40 cellular contexts compared by ENCODE assay signal in genomic region chr2:42448163-42448562, GRCh38. TPM values are rescaled to one million over a fixed set of nuclear protein-coding genes. Genes with fewer than 3 reads are reported as not detected.
"Had no signal": no experiment of that assay in that cellular context is flagged by ENCODE, and none has a peak within 500 bp of the region (broad histone marks: within the 10 kb centered on the region; RNA-seq: fewer than 3 reads in every experiment).

No MANE protein-coding gene starts in this region.

- DNase-seq: activated B cell treated with CpG ODN at 0.5 μM for 24 hours; activated CD4-positive, alpha-beta memory T cell treated with anti-CD3 and anti-CD28 coated beads for 36 hours; activated CD4-positive, alpha-beta T cell treated with anti-CD3 and anti-CD28 coated beads for 4 hours; activated CD4-positive, alpha-beta T cell treated with anti-CD3 and anti-CD28 coated beads, Interleukin-2, amount 10 ng/mL, durations not matched to agents 24 days and 14 days; activated CD4-positive, alpha-beta T cell treated with anti-CD3 and anti-CD28 coated beads, Interleukin-2, amount 50 U/mL, for 1 hour; activated CD4-positive, alpha-beta T cell treated with anti-CD3 and anti-CD28 coated beads, Interleukin-2, amount 50 U/mL, for 4 hours; activated CD4-positive, CD25-positive, alpha-beta regulatory T cell treated with anti-CD3 and anti-CD28 coated beads, Interleukin-2, amount 50 U/mL, for 72 hours; activated CD8-positive, alpha-beta memory T cell treated with anti-CD3 and anti-CD28 coated beads, Interleukin-2, amount 50 U/mL, for 4 hours; activated CD8-positive, alpha-beta T cell treated with anti-CD3 and anti-CD28 coated beads for 36 hours; activated effector memory CD4-positive, alpha-beta T cell treated with anti-CD3 and anti-CD28 coated beads, Interleukin-2, amount 50 U/mL, for 16 hours; activated gamma-delta T cell treated with Interleukin-2 at 50 U/mL for 16 hours; activated naive CD4-positive, alpha-beta T cell; activated naive CD4-positive, alpha-beta T cell treated with anti-CD3 and anti-CD28 coated beads, Interleukin-2, amount 10 ng/mL, durations not matched to agents 7 days and 5 days; activated naive CD8-positive, alpha-beta T cell treated with anti-CD3 and anti-CD28 coated beads, Interleukin-2, amount 10 ng/mL, durations not matched to agents 7 days and 5 days; activated naive CD8-positive, alpha-beta T cell treated with anti-CD3 and anti-CD28 coated beads, Interleukin-2, amount 50 U/mL, for 24 hours; activated T-cell treated with anti-CD3 and anti-CD28 coated beads for 4 hours; activated T-cell treated with anti-CD3 and anti-CD28 coated beads, Interleukin-2, amount 50 U/mL, for 1 hour; activated T-cell treated with anti-CD3 and anti-CD28 coated beads, Interleukin-2, amount 50 U/mL, for 4 hours; activated T-cell treated with anti-CD3 and anti-CD28 coated beads, Interleukin-2, amount 50 U/mL, for 72 hours; amygdala; anterior cingulate cortex; caudate nucleus; cerebellar nuclear complex; T-helper 1 cell; T-helper 2 cell; T-helper 9 cell; WERI-Rb-1 had no signal

- H3K27me3 Mint-ChIP-seq: activated CD8-positive, alpha-beta T cell treated with anti-CD3 and anti-CD28 coated beads for 36 hours; activated naive CD4-positive, alpha-beta T cell treated with anti-CD3 and anti-CD28 coated beads, Interleukin-2, amount 10 ng/mL, durations not matched to agents 7 days and 5 days; activated naive CD8-positive, alpha-beta T cell treated with anti-CD3 and anti-CD28 coated beads, Interleukin-2, amount 50 U/mL, for 24 hours; brain had no signal

- H3K4me3 ChIP-seq: ascending aorta, cardiac muscle cell had no signal

- ATAC-seq: activated CD8-positive, alpha-beta T cell treated with anti-CD3 and anti-CD28 coated beads for 36 hours; activated naive CD8-positive, alpha-beta T cell treated with anti-CD3 and anti-CD28 coated beads, Interleukin-2, amount 50 U/mL, for 24 hours; activated T-cell treated with anti-CD3 and anti-CD28 coated beads, Interleukin-2, amount 50 U/mL, for 4 hours; activated T-cell treated with anti-CD3 and anti-CD28 coated beads, Interleukin-2, amount 50 U/mL, for 72 hours; activated T-helper 17 cell treated with anti-CD3 and anti-CD28 coated beads, Interleukin-2, amount 50 U/mL, for 72 hours had no signal

- H3K4me3 Mint-ChIP-seq: activated B cell treated with CpG ODN at 0.5 μM for 24 hours; activated CD4-positive, alpha-beta memory T cell treated with anti-CD3 and anti-CD28 coated beads for 36 hours; activated CD4-positive, alpha-beta T cell treated with anti-CD3 and anti-CD28 coated beads, Interleukin-2, amount 10 ng/mL, durations not matched to agents 24 days and 14 days; activated CD8-positive, alpha-beta T cell treated with anti-CD3 and anti-CD28 coated beads for 36 hours; activated naive CD4-positive, alpha-beta T cell treated with anti-CD3 and anti-CD28 coated beads, Interleukin-2, amount 10 ng/mL, durations not matched to agents 7 days and 5 days; activated naive CD4-positive, alpha-beta T cell treated with anti-CD3 and anti-CD28 coated beads, Interleukin-2, amount 50 U/mL, for 24 hours; activated naive CD8-positive, alpha-beta T cell; activated naive CD8-positive, alpha-beta T cell treated with anti-CD3 and anti-CD28 coated beads, Interleukin-2, amount 10 ng/mL, durations not matched to agents 7 days and 5 days; activated naive CD8-positive, alpha-beta T cell treated with anti-CD3 and anti-CD28 coated beads, Interleukin-2, amount 50 U/mL, for 24 hours; activated T-cell treated with anti-CD3 and anti-CD28 coated beads, Interleukin-2, amount 50 U/mL, for 4 hours; activated T-cell treated with anti-CD3 and anti-CD28 coated beads, Interleukin-2, amount 50 U/mL, for 72 hours; activated T-helper 1 cell treated with anti-CD3 and anti-CD28 coated beads, Interleukin-12 subunit alpha, Interleukin-12 subunit beta, Interleukin-2, Interleukin-4 antibody, amounts not matched to agents 30 ng/mL and 10 ng/mL and 1 ng/mL, durations not matched to agents 14 hours and 24 hours and 36 hours; activated T-helper 17 cell treated with anti-CD3 and anti-CD28 coated beads, Interleukin-2, amount 50 U/mL, for 72 hours; brain; central memory CD8-positive, alpha-beta T cell; T-helper 1 cell treated with Interleukin-12 subunit alpha and Interleukin-12 subunit beta and Interleukin-4 antibody, amounts not matched to agents 30 μg/mL and 1 μg/mL, for 36 hours; T-helper 2 cell treated with Interferon-gamma antibody and Interleukin-4, amounts not matched to agents 5 μg/mL and 100 μg/mL, for 36 hours had no signal

- FAIRE-seq: bronchial epithelial cell, colon, TTC549 had no signal

- H3K36me3 Mint-ChIP-seq: activated CD4-positive, alpha-beta memory T cell treated with anti-CD3 and anti-CD28 coated beads for 36 hours; activated naive CD4-positive, alpha-beta T cell treated with anti-CD3 and anti-CD28 coated beads, Interleukin-2, amount 10 ng/mL, durations not matched to agents 7 days and 5 days; activated naive CD4-positive, alpha-beta T cell treated with anti-CD3 and anti-CD28 coated beads, Interleukin-2, amount 50 U/mL, for 24 hours; activated naive CD8-positive, alpha-beta T cell; activated naive CD8-positive, alpha-beta T cell treated with anti-CD3 and anti-CD28 coated beads, Interleukin-2, amount 10 ng/mL, durations not matched to agents 7 days and 5 days; brain had no signal

- H3K4me1 ChIP-seq: ascending aorta had no signal

- H3K27ac ChIP-seq: ascending aorta, cardiac muscle cell, WERI-Rb-1 had no signal

- H3K4me1 Mint-ChIP-seq: activated B cell treated with CpG ODN at 0.5 μM for 24 hours; activated CD4-positive, alpha-beta T cell treated with anti-CD3 and anti-CD28 coated beads, Interleukin-2, amount 10 ng/mL, durations not matched to agents 24 days and 14 days; activated naive CD4-positive, alpha-beta T cell treated with anti-CD3 and anti-CD28 coated beads, Interleukin-2, amount 10 ng/mL, durations not matched to agents 7 days and 5 days; activated naive CD4-positive, alpha-beta T cell treated with anti-CD3 and anti-CD28 coated beads, Interleukin-2, amount 50 U/mL, for 24 hours; activated naive CD8-positive, alpha-beta T cell treated with anti-CD3 and anti-CD28 coated beads, Interleukin-2, amount 10 ng/mL, durations not matched to agents 7 days and 5 days; activated naive CD8-positive, alpha-beta T cell treated with anti-CD3 and anti-CD28 coated beads, Interleukin-2, amount 50 U/mL, for 24 hours; activated T-helper 17 cell treated with anti-CD3 and anti-CD28 coated beads, Interleukin-2, amount 50 U/mL, for 72 hours; brain; central memory CD8-positive, alpha-beta T cell had no signal

- H3K27ac Mint-ChIP-seq: activated B cell treated with CpG ODN at 0.5 μM for 24 hours; activated CD4-positive, alpha-beta memory T cell treated with anti-CD3 and anti-CD28 coated beads for 36 hours; activated CD4-positive, alpha-beta T cell treated with anti-CD3 and anti-CD28 coated beads, Interleukin-2, amount 10 ng/mL, durations not matched to agents 24 days and 14 days; activated CD8-positive, alpha-beta T cell treated with anti-CD3 and anti-CD28 coated beads for 36 hours; activated naive CD4-positive, alpha-beta T cell treated with anti-CD3 and anti-CD28 coated beads, Interleukin-2, amount 10 ng/mL, durations not matched to agents 7 days and 5 days; activated naive CD4-positive, alpha-beta T cell treated with anti-CD3 and anti-CD28 coated beads, Interleukin-2, amount 50 U/mL, for 24 hours; activated naive CD8-positive, alpha-beta T cell; activated naive CD8-positive, alpha-beta T cell treated with anti-CD3 and anti-CD28 coated beads, Interleukin-2, amount 10 ng/mL, durations not matched to agents 7 days and 5 days; activated naive CD8-positive, alpha-beta T cell treated with anti-CD3 and anti-CD28 coated beads, Interleukin-2, amount 50 U/mL, for 24 hours; activated T-cell treated with anti-CD3 and anti-CD28 coated beads, Interleukin-2, amount 50 U/mL, for 72 hours; activated T-helper 1 cell treated with anti-CD3 and anti-CD28 coated beads, Interleukin-12 subunit alpha, Interleukin-12 subunit beta, Interleukin-2, Interleukin-4 antibody, amounts not matched to agents 30 ng/mL and 10 ng/mL and 1 ng/mL, durations not matched to agents 14 hours and 24 hours and 36 hours; activated T-helper 17 cell treated with anti-CD3 and anti-CD28 coated beads, Interleukin-2, amount 50 U/mL, for 72 hours; brain; T-helper 1 cell treated with Interleukin-12 subunit alpha and Interleukin-12 subunit beta and Interleukin-4 antibody, amounts not matched to agents 30 μg/mL and 1 μg/mL, for 36 hours; T-helper 2 cell treated with Interferon-gamma antibody and Interleukin-4, amounts not matched to agents 5 μg/mL and 100 μg/mL, for 36 hours had no signal

- H3K9me3 ChIP-seq: ascending aorta had no signal

- H3K9me3 Mint-ChIP-seq: activated B cell treated with CpG ODN at 0.5 μM for 24 hours; activated CD4-positive, alpha-beta memory T cell treated with anti-CD3 and anti-CD28 coated beads for 36 hours; activated CD4-positive, alpha-beta T cell treated with anti-CD3 and anti-CD28 coated beads, Interleukin-2, amount 10 ng/mL, durations not matched to agents 24 days and 14 days; activated CD8-positive, alpha-beta T cell treated with anti-CD3 and anti-CD28 coated beads for 36 hours; activated naive CD4-positive, alpha-beta T cell treated with anti-CD3 and anti-CD28 coated beads, Interleukin-2, amount 10 ng/mL, durations not matched to agents 7 days and 5 days; activated naive CD4-positive, alpha-beta T cell treated with anti-CD3 and anti-CD28 coated beads, Interleukin-2, amount 50 U/mL, for 24 hours; activated naive CD8-positive, alpha-beta T cell treated with anti-CD3 and anti-CD28 coated beads, Interleukin-2, amount 10 ng/mL, durations not matched to agents 7 days and 5 days; activated naive CD8-positive, alpha-beta T cell treated with anti-CD3 and anti-CD28 coated beads, Interleukin-2, amount 50 U/mL, for 24 hours; activated T-helper 1 cell treated with anti-CD3 and anti-CD28 coated beads, Interleukin-12 subunit alpha, Interleukin-12 subunit beta, Interleukin-2, Interleukin-4 antibody, amounts not matched to agents 30 ng/mL and 10 ng/mL and 1 ng/mL, durations not matched to agents 14 hours and 24 hours and 36 hours; activated T-helper 17 cell treated with anti-CD3 and anti-CD28 coated beads, Interleukin-2, amount 50 U/mL, for 72 hours; brain; central memory CD8-positive, alpha-beta T cell; T-helper 1 cell treated with Interleukin-12 subunit alpha and Interleukin-12 subunit beta and Interleukin-4 antibody, amounts not matched to agents 30 μg/mL and 1 μg/mL, for 36 hours; T-helper 2 cell treated with Interferon-gamma antibody and Interleukin-4, amounts not matched to agents 5 μg/mL and 100 μg/mL, for 36 hours had no signal

- H3K36me3 ChIP-seq: ascending aorta, cardiac muscle cell, WERI-Rb-1 had no signal

RNA-seq across cellular contexts. Expression of gene KCNG3, which starts 45.6 kb away (rescaled TPM):
- total RNA-seq: activated B cell treated with CpG ODN at 0.5 μM for 24 hours; activated CD4-positive, alpha-beta memory T cell treated with anti-CD3 and anti-CD28 coated beads for 36 hours; activated T-helper 17 cell treated with anti-CD3 and anti-CD28 coated beads, Interleukin-2, amount 50 U/mL, for 72 hours; ascending aorta; bronchial epithelial cell had no signal
- polyA plus RNA-seq: cardiac muscle cell had no signal
